ENCODE assay signal across 1 cellular context in the genomic region with DNA sequence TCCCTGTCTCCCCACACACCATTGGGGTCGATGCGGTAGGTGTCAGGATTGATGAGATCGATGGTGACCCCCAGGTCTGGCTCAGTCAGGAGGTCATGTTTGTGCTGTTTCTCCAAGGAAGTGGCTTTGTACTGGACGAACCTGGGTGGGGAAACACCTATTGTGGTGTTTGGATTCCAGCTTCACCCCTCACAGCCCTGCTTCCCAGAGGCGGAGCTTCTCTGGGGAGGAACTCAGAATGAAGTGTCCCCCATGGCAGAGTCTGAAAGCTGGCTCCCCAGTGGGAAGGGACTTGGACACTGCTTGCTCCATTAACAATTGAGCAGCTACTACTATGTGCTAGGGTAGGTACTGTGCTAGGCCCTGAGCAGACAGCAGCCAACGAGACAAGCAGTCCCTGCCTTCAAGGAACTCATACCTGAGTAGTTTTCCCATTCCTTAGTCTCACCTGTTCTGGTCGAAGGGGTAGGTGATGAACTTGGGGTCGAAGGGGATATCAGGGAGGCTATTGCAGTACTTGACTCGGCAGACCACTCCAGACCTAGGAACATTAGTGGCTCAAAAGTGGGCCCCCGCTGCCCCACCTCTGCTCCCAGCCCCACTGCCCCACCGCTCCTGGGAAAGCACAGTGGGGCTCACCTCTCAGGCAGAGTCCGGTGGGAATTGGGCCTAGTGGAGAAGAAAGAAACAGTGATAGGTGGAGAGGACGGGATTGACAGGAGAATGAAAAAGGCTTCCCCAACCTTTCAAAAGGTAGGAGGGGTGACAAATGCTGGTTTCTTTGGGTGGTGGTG.
TF ChIP-seq lines count a peak whose summit lies in the region.

No MANE protein-coding gene starts in this region.

TF ChIP-seq in GM12878, 131 proteins besides CTCF, POLR2A, EP300 and RAD21:
- TF ChIP-seq FOXM1 (IDR thresholded peaks at IDR 0.05; ENCODE audit: low read depth, low read length) = no peak
- no peak for TF ChIP-seq CHD4 (IDR thresholded peaks at IDR 0.05)
- TF ChIP-seq, protein P1, sequence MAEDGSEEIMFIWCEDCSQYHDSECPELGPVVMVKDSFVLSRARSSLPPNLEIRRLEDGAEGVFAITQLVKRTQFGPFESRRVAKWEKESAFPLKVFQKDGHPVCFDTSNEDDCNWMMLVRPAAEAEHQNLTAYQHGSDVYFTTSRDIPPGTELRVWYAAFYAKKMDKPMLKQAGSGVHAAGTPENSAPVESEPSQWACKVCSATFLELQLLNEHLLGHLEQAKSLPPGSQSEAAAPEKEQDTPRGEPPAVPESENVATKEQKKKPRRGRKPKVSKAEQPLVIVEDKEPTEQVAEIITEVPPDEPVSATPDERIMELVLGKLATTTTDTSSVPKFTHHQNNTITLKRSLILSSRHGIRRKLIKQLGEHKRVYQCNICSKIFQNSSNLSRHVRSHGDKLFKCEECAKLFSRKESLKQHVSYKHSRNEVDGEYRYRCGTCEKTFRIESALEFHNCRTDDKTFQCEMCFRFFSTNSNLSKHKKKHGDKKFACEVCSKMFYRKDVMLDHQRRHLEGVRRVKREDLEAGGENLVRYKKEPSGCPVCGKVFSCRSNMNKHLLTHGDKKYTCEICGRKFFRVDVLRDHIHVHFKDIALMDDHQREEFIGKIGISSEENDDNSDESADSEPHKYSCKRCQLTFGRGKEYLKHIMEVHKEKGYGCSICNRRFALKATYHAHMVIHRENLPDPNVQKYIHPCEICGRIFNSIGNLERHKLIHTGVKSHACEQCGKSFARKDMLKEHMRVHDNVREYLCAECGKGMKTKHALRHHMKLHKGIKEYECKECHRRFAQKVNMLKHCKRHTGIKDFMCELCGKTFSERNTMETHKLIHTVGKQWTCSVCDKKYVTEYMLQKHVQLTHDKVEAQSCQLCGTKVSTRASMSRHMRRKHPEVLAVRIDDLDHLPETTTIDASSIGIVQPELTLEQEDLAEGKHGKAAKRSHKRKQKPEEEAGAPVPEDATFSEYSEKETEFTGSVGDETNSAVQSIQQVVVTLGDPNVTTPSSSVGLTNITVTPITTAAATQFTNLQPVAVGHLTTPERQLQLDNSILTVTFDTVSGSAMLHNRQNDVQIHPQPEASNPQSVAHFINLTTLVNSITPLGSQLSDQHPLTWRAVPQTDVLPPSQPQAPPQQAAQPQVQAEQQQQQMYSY (CRISPR knock-in tag; IDR thresholded peaks at IDR 0.05) = no peak
- TF ChIP-seq, protein P2, sequence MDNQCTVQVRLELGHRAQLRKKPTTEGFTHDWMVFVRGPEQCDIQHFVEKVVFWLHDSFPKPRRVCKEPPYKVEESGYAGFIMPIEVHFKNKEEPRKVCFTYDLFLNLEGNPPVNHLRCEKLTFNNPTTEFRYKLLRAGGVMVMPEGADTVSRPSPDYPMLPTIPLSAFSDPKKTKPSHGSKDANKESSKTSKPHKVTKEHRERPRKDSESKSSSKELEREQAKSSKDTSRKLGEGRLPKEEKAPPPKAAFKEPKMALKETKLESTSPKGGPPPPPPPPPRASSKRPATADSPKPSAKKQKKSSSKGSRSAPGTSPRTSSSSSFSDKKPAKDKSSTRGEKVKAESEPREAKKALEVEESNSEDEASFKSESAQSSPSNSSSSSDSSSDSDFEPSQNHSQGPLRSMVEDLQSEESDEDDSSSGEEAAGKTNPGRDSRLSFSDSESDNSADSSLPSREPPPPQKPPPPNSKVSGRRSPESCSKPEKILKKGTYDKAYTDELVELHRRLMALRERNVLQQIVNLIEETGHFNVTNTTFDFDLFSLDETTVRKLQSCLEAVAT (IDR thresholded peaks at IDR 0.05) = no peak
